In the genomic region with DNA sequence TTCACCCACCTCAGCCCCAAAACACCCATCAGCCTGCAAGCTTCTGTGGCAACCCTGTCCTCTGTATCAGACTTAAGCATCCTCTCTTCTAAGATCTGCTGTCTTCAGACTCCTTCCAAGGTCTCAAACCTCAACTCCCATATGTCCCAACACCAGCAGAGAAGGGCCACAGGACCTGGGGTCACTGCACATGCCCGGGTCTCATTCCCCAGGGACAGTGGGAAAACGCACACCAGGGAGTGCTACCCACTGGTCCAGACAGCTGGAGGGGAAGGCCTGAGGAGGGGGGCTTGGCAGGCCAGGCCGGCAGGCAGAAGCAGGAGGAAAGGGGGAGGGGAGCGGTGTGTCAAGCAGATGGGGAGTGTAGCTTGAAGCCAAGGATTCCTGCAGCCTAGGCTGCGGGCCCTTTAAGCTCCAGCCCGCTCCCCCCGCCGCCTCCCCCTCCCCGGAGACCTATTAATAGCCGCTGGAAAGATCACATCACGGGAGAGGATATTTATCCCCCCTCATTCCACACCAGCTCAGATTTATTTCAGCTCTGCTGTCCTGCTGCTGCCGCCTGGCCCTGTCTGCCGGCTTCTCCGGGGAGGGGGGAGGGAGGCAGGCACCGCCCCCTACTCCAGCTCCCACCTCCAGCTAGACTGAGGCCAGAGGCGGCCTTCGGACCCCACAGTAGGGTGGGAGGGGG, we compare ENCODE assay signal across 8 cellular contexts. TPM values are rescaled to one million over a fixed set of nuclear protein-coding genes. Genes with fewer than 3 reads are reported as not detected.
A peak's percentile ranks its signal among the peaks of the same experiment; 100 is the strongest.
DNase-seq lines count a peak whose midpoint lies in the region; ATAC-seq and TF ChIP-seq lines count a peak whose summit lies in the region.

No MANE protein-coding gene starts in this region.

- H4K20me1 ChIP-seq in BLaER1 treated with 17β-estradiol and CSF1 and Interleukin-3, amounts not matched to agents 10 nM and 100 nM = peaks cover 3 to 47% (median 20%) of the 10 kb centered on the region in 11 experiments; a peak in 17 of 22 replicates

- DNase-seq in adrenal gland (peak; percentile 88 to 96 (median 92)), left cardiac atrium (peak; percentile 81), trophoblast cell (no peak), 8988T (no peak), NCI-H1048 (lab: John Stamatoyannopoulos, UW) (no peak)

- peak in 1 of 6 experiments; percentile 12 for TF ChIP-seq CTCF in adrenal gland (IDR thresholded peaks at IDR 0.05)

- H2AK5ac ChIP-seq in trophoblast cell (ENCODE audit: low read length) = peak overlapping the region; percentile 74

- H3K23ac ChIP-seq in trophoblast cell (ENCODE audit: low read length) = no peak overlapping the region

- H3K27ac ChIP-seq in BLaER1 treated with 17β-estradiol and CSF1 and Interleukin-3, amounts not matched to agents 10 nM and 100 nM = peak overlapping the region in 10 of 11 experiments; percentile 55 to 96 (median 90); a peak in 20 of 22 replicates
- H3K27ac ChIP-seq in adrenal gland (peak overlapping the region; percentile 80 to 98 (median 92)), trophoblast cell (ENCODE audit: low read depth, low read length) (peak overlapping the region; percentile 97)

- H2BK12ac ChIP-seq in trophoblast cell (ENCODE audit: low read length) = peak overlapping the region; percentile 95

- peak overlapping the region; percentile 73 to 89 (median 87) for H3K27ac Mint-ChIP-seq in IgD-negative memory B cell

- peak; percentile 49 to 94 for TF ChIP-seq POLR2A in adrenal gland (IDR thresholded peaks at IDR 0.05)

- no peaks in the 10 kb centered on the region for H3K27me3 Mint-ChIP-seq in IgD-negative memory B cell

- H4K91ac ChIP-seq in trophoblast cell (ENCODE audit: low read depth, low read length) = peak overlapping the region; percentile 98

- 3 to 9% (median 8%) methylated on average over 6 to 17 of the region's 17 CpGs for WGBS in adrenal gland, 4 donors
- WGBS in trophoblast cell (ENCODE audit: extremely low coverage, insufficient coverage, insufficient read length) = no CpG with 5 or more reads among the region's 17 CpGs

- no peaks in the 10 kb centered on the region for H3K9me3 ChIP-seq in BLaER1 treated with 17β-estradiol and CSF1 and Interleukin-3, amounts not matched to agents 10 nM and 100 nM (replicated peaks in 1 of 11)
- H3K9me3 ChIP-seq in adrenal gland (replicated peaks in 1 of 3) (no peaks in the 10 kb centered on the region), trophoblast cell (ENCODE audit: insufficient read depth, low read depth, low read length) (no peaks in the 10 kb centered on the region)

- peak overlapping the region; percentile 90 for H3K14ac ChIP-seq in trophoblast cell (ENCODE audit: low read length)

- H3K4me1 ChIP-seq in BLaER1 treated with 17β-estradiol and CSF1 and Interleukin-3, amounts not matched to agents 10 nM and 100 nM = peaks cover 65 to 82% (median 72%) of the 10 kb centered on the region in 10 experiments
- H3K4me1 ChIP-seq in adrenal gland (replicated peaks in 1 of 2) (peaks cover 54 to 67% of the 10 kb centered on the region in 2 donors), trophoblast cell (ENCODE audit: control insufficient read depth in 1 of 2, insufficient read depth in 2 of 2, low read length in 2 of 2) (peaks cover 49 to 58% of the 10 kb centered on the region in 2 experiments)

- H3K9ac ChIP-seq in BLaER1 treated with 17β-estradiol and CSF1 and Interleukin-3, amounts not matched to agents 10 nM and 100 nM = peak overlapping the region; percentile 68 to 94 (median 81)
- peak overlapping the region; percentile 16 for H3K9ac ChIP-seq in trophoblast cell (ENCODE audit: low read length)

- no peaks in the 10 kb centered on the region for H3K36me3 Mint-ChIP-seq in IgD-negative memory B cell

- peaks cover 12 to 33% (median 31%) of the 10 kb centered on the region in 3 donors for H3K4me1 Mint-ChIP-seq in IgD-negative memory B cell

- H4K8ac ChIP-seq in trophoblast cell (ENCODE audit: low read depth, low read length) = peak overlapping the region; percentile 75

- peak overlapping the region; percentile 88 for H2BK5ac ChIP-seq in trophoblast cell (ENCODE audit: low read depth, low read length, poor library complexity)

- H3K79me2 ChIP-seq in trophoblast cell (ENCODE audit: control insufficient read depth, insufficient read depth, low read length, poor library complexity) = peaks cover 41% of the 10 kb centered on the region

- ATAC-seq in left cardiac atrium = peak; percentile 28 to 64
- ATAC-seq in GM18520 (IDR thresholded peaks at IDR 0.05; ENCODE audit: unreplicated experiment) = no peak

- H2AFZ ChIP-seq in trophoblast cell (ENCODE audit: insufficient read depth, low read length, poor library complexity) = no peak overlapping the region

- intact Hi-C loops in adrenal gland (cut with DNase I) = loop anchor here in 1 of 2 donors (10.0 kb wide), 1 partner anchor 114 kb away; a partner anchor contains a TSS
- intact Hi-C loops in left cardiac atrium (cut with DNase I) = loop anchor here in 1 of 2 donors (2.0 kb wide), 1 partner anchor 20 kb away; no protein-coding TSS in a partner anchor

- H2BK120ac ChIP-seq in trophoblast cell (ENCODE audit: insufficient read depth, low read length, poor library complexity) = peak overlapping the region; percentile 92

- H3K4me2 ChIP-seq in BLaER1 treated with 17β-estradiol and CSF1 and Interleukin-3, amounts not matched to agents 10 nM and 100 nM = peak overlapping the region; percentile 93 to 100 (median 98)
- H3K4me2 ChIP-seq in trophoblast cell (ENCODE audit: low read length) = peak overlapping the region; percentile 57

- peak overlapping the region; percentile 87 for H3K4ac ChIP-seq in trophoblast cell (ENCODE audit: low read depth, low read length)

- H3K18ac ChIP-seq in trophoblast cell (ENCODE audit: low read length) = peak overlapping the region; percentile 87

- peak overlapping the region; percentile 47 for H4K12ac ChIP-seq in trophoblast cell (ENCODE audit: low read depth, low read length)

- no peaks in the 10 kb centered on the region for H3K9me3 Mint-ChIP-seq in IgD-negative memory B cell

- peak overlapping the region in 9 of 10 experiments; percentile 28 to 67 (median 57); a peak in 18 of 20 replicates for H3K4me3 ChIP-seq in BLaER1 treated with 17β-estradiol and CSF1 and Interleukin-3, amounts not matched to agents 10 nM and 100 nM
- H3K4me3 ChIP-seq in adrenal gland = peak overlapping the region in 2 of 4 donors; percentile 0 to 57
- no peak overlapping the region for H3K4me3 ChIP-seq in trophoblast cell (ENCODE audit: low read depth, low read length)

- H3K4me3 Mint-ChIP-seq in IgD-negative memory B cell = no peak overlapping the region

- no peaks in the 10 kb centered on the region for H3K27me3 ChIP-seq in BLaER1 treated with 17β-estradiol and CSF1 and Interleukin-3, amounts not matched to agents 10 nM and 100 nM
- H3K27me3 ChIP-seq in adrenal gland (no peaks in the 10 kb centered on the region), trophoblast cell (ENCODE audit: insufficient read depth, low read length) (no peaks in the 10 kb centered on the region)

- H3K79me1 ChIP-seq in trophoblast cell (ENCODE audit: low read length) = peaks cover 48% of the 10 kb centered on the region

- H3K36me3 ChIP-seq in BLaER1 treated with 17β-estradiol and CSF1 and Interleukin-3, amounts not matched to agents 10 nM and 100 nM = peaks cover 38 to 47% (median 43%) of the 10 kb centered on the region in 11 experiments; a peak in 21 of 22 replicates
- peaks cover 0 to 34% of the 10 kb centered on the region in 2 donors for H3K36me3 ChIP-seq in adrenal gland (replicated peaks in 1 of 2)
- peaks cover 34 to 37% of the 10 kb centered on the region in 2 experiments for H3K36me3 ChIP-seq in trophoblast cell (ENCODE audit: control insufficient read depth in 1 of 2, insufficient read depth in 2 of 2, low read length in 2 of 2)

RNA-seq across cellular contexts. Expression of a gene that starts 16.7 kb away (rescaled TPM):
- polyA plus RNA-seq in IgD-negative memory B cell (2.8 TPM), adrenal gland (10 to 100 TPM in 2 of 3 donors, 1 to 10 TPM in 1; 7.8 to 47.7 (median 18.3) TPM)
- total RNA-seq in adrenal gland (100 to 1,000 TPM in 2 of 8 donors, 10 to 100 TPM in 6; 32.2 to 108 (median 60.5) TPM), left cardiac atrium (10 to 100 TPM; 39.8 to 41.3 TPM)
- 187 and 191 TPM in 2 replicates for polyA plus RNA-seq in trophoblast cell (2013)

RNA-seq across cellular contexts. Expression of a gene that starts 25.4 kb away (rescaled TPM):
- 93.4 TPM for polyA plus RNA-seq in IgD-negative memory B cell
- under 1 TPM in 3 of 8 donors, not detected in 5; 0.04 to 0.11 (median 0.10) TPM for total RNA-seq in adrenal gland
- under 1 TPM in 2 of 3 donors, not detected in 1; 0.24 to 0.27 TPM for polyA plus RNA-seq in adrenal gland
- total RNA-seq in left cardiac atrium = not detected
- 0.03 and 0.06 TPM in 2 replicates for polyA plus RNA-seq in trophoblast cell (2013)

RNA-seq across cellular contexts. Expression of a gene that starts 47.0 kb away (rescaled TPM):
- polyA plus RNA-seq in IgD-negative memory B cell (not detected), adrenal gland (1 to 10 TPM in 1 of 3 donors, under 1 TPM in 1, not detected in 1; 0.64 to 1.0 TPM)
- total RNA-seq in adrenal gland (not detected), left cardiac atrium (not detected)
- 2.8 and 3.2 TPM in 2 replicates for polyA plus RNA-seq in trophoblast cell (2013)

Comparison
In these comparisons a context has a peak if more than half of its experiments do, and no peak if none do; other contexts are left out.
1. DNase-seq: peak in adrenal gland (7 of 7) and left cardiac atrium (single experiment); none in trophoblast cell (0 of 2), 8988T (single experiment) and NCI-H1048 (single experiment).
2. Peak in every context shown above with its lines, with median percentiles within 50 percentile points of each other: H3K27ac ChIP-seq.